In genomic region chr2:242047963-242048362, GRCh38 we compare ENCODE assay signal across 24 cellular contexts.
"Had no signal": no experiment of that assay in that cellular context is flagged by ENCODE, and none has a peak within 500 bp of the region (broad histone marks: within the 10 kb centered on the region; RNA-seq: fewer than 3 reads in every experiment).

No MANE protein-coding gene starts in this region.

- H3K27ac ChIP-seq: coronary artery, esophagus squamous epithelium, heart right ventricle, left lung, parathyroid adenoma, skin epidermis, spleen, thoracic aorta, tibial nerve, upper lobe of right lung, uterus had no signal

- H3K9ac ChIP-seq: parathyroid adenoma had no signal

- H2AFZ ChIP-seq: parathyroid adenoma had no signal

- H3K27ac Mint-ChIP-seq: naive thymus-derived CD8-positive, alpha-beta T cell; progenitor cell of endocrine pancreas; stimulated activated memory B cell treated with anti-CD40 and anti-IgM and Interleukin-4, amounts not matched to agents 10 μg/mL and 1 μg/mL and 100 μg/mL, for 72 hours; stimulated activated naive CD8-positive, alpha-beta T cell treated with anti-CD3 and anti-CD28 coated beads, Interleukin-15, Interleukin-2, amounts not matched to agents 100 ng/mL and 50 ng/mL, for 24 hours had no signal

- DNase-seq: dermis blood vessel endothelial cell; effector memory CD4-positive, alpha-beta T cell; erythroblast; esophagus squamous epithelium; foreskin melanocyte; glutamatergic neuron; heart right ventricle; hippocampal formation; left cardiac atrium; left lung; mesenchymal stem cell; naive thymus-derived CD8-positive, alpha-beta T cell; spleen; stimulated activated CD4-positive, alpha-beta T cell treated with anti-CD3 and anti-CD28 coated beads, Interleukin-4, amount 100 ng/mL, for 4 hours; upper lobe of right lung; uterus had no signal

- H3K79me2 ChIP-seq: parathyroid adenoma had no signal

- H3K36me3 ChIP-seq: esophagus squamous epithelium, heart right ventricle, left lung, spleen, thoracic aorta, tibial nerve, upper lobe of right lung, uterus had no signal

- ATAC-seq: heart right ventricle; left cardiac atrium; left lung; naive thymus-derived CD8-positive, alpha-beta T cell; stimulated activated memory B cell treated with anti-CD40 and anti-IgM and Interleukin-4, amounts not matched to agents 10 μg/mL and 1 μg/mL and 100 μg/mL, for 72 hours; upper lobe of right lung had no signal

- H3K9me3 Mint-ChIP-seq: naive thymus-derived CD8-positive, alpha-beta T cell; stimulated activated naive CD8-positive, alpha-beta T cell treated with anti-CD3 and anti-CD28 coated beads, Interleukin-15, Interleukin-2, amounts not matched to agents 100 ng/mL and 50 ng/mL, for 24 hours had no signal

- H3K9me3 ChIP-seq: esophagus squamous epithelium, left lung, thoracic aorta, tibial nerve, upper lobe of right lung, uterus had no signal

- H3K4me1 Mint-ChIP-seq: stimulated activated memory B cell treated with anti-CD40 and anti-IgM and Interleukin-4, amounts not matched to agents 10 μg/mL and 1 μg/mL and 100 μg/mL, for 72 hours had no signal

- H3K4me3 ChIP-seq: coronary artery, esophagus squamous epithelium, heart right ventricle, left lung, skin epidermis, spleen, thoracic aorta, tibial nerve, upper lobe of right lung, uterus had no signal

- H3K36me3 Mint-ChIP-seq: stimulated activated memory B cell treated with anti-CD40 and anti-IgM and Interleukin-4, amounts not matched to agents 10 μg/mL and 1 μg/mL and 100 μg/mL, for 72 hours had no signal

- H3K4me1 ChIP-seq: esophagus squamous epithelium, heart right ventricle, left lung, parathyroid adenoma, spleen, tibial nerve, upper lobe of right lung, uterus had no signal

- H3K4me3 Mint-ChIP-seq: stimulated activated memory B cell treated with anti-CD40 and anti-IgM and Interleukin-4, amounts not matched to agents 10 μg/mL and 1 μg/mL and 100 μg/mL, for 72 hours; stimulated activated naive CD8-positive, alpha-beta T cell treated with anti-CD3 and anti-CD28 coated beads, Interleukin-15, Interleukin-2, amounts not matched to agents 100 ng/mL and 50 ng/mL, for 24 hours had no signal
